Comparison of ENCODE assay signal across 1 cellular context in genomic region chr19:13149628-13150186, GRCh38.
A peak's percentile ranks its signal among the peaks of the same experiment; 100 is the strongest.
TF ChIP-seq lines count a peak whose summit lies in the region.

No MANE protein-coding gene starts in this region.

TF ChIP-seq in A549, 52 proteins besides CTCF, POLR2A, EP300 and RAD21 (continued from another document):
- TF ChIP-seq REST (IDR thresholded peaks at IDR 0.05) (no peak), PHF8 (IDR thresholded peaks at IDR 0.05; ENCODE audit: borderline replicate concordance, low read depth) (peak; percentile 37; the same call in 1 of the 2 replicates), KDM5A (IDR thresholded peaks at IDR 0.05) (0 out of 2 replicates have a peak, but pooled peaks have one; percentile 26), JUN (IDR thresholded peaks at IDR 0.05) (no peak; a peak in 1 of 5 replicates), FOXS1 (CRISPR knock-in tag; IDR thresholded peaks at IDR 0.05) (no peak)
